In the genomic region with DNA sequence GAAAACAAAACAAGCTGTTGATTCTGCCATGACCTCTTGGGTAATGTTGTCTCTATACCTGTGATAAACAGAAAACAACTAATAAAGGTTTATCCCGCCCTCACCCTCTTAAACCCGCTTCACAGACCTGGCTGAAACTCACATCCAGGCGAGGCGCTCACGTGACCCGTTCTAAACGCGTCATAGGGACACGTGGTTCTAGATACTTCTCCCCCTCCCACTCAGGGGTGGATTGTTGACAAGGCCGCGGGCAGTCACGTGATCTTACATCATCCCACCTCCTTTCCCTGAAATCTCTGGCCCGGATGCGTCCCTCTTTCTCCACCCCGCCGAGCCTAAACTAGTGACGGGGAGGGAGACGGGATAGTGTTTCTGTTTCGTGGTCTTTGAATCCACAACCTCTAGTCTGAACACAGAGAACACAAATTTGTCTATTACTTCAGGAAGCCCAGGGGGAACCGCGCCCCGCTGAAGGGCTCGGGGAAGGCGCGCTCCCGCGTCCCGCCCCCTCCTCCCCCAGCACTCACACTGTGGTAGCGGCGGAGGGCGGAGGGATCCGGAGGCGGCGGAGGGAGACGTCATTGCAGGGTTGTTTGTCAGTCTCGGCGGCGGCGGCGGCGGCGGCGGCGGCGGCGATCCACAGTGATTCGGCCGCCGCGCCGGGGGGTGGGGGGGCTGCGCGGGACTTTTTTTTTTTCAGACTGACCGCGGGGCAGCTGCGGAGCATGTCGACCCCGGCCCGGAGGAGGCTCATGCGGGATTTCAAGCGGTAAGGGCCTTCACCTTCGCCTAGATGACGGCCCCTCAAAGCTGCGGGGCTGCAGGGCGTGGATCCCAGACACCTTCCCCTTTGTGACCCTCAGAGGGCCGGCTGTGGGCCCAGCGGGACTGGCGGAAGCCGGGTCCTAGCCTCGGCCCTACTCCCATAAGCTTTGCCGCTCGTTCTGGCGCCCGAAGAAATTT, we compare ENCODE assay signal across 8 cellular contexts. TPM values are rescaled to one million over a fixed set of nuclear protein-coding genes. Genes with fewer than 3 reads are reported as not detected.
DNase-seq lines count a peak whose midpoint lies in the region; ATAC-seq lines count a peak whose summit lies in the region.

UBE2B (plus strand) TSS at position 699 of the 963 bp plus-strand sequence; CDS start at position 726, 27 bp downstream.

- H3K36me3 Mint-ChIP-seq in immature natural killer cell = peaks cover 3 to 8% (median 3%) of the 10 kb centered on the region in 3 donors

- peaks cover 0 to 2% (median 0%) of the 10 kb centered on the region in 6 donors for H3K9me3 Mint-ChIP-seq in immature natural killer cell

- peak within 1 kb of the TSS; percentile 96 to 100 (median 97) for H3K27ac Mint-ChIP-seq in immature natural killer cell

- ATAC-seq in GM19023 (IDR thresholded peaks at IDR 0.05; ENCODE audit: unreplicated experiment) = peak; percentile 70
- peak; percentile 78 for ATAC-seq in HG03280 (IDR thresholded peaks at IDR 0.05; ENCODE audit: unreplicated experiment)

- H3K4me3 Mint-ChIP-seq in immature natural killer cell = peak within 1 kb of the TSS; percentile 95 to 99 (median 98)

- peaks cover 55 to 75% of the 10 kb centered on the region in 2 donors for H3K4me1 Mint-ChIP-seq in immature natural killer cell

- peaks cover 26 to 29% (median 28%) of the 10 kb centered on the region in 3 donors for H3K27me3 Mint-ChIP-seq in immature natural killer cell (ENCODE audit: low read depth in 3 of 3)

- DNase-seq in AG08396 (ENCODE audit: low spot score) (peak; percentile 96), NCI-H345 treated with DMSO at 0.1 percent for 48 hours (lab: John Stamatoyannopoulos, UW; ENCODE audit: unreplicated experiment) (peak; percentile 90), immature natural killer cell (peak; percentile 97 to 98 (median 98)), smooth muscle cell of the brain vasculature (ENCODE audit: low read depth, low spot score) (peak; percentile 99)
- DNase-seq in activated CD4-positive, CD25-positive, alpha-beta regulatory T cell (lab: John Stamatoyannopoulos, UW) = peak; percentile 92 to 96 (median 94)
- DNase-seq in central memory CD4-positive, alpha-beta T cell = peak; percentile 97

RNA-seq across cellular contexts. Expression of gene UBE2B, which starts in this region (rescaled TPM):
- 10 to 100 TPM; 44.0 to 82.8 (median 72.8) TPM for polyA plus RNA-seq in immature natural killer cell

Comparison
In these comparisons a context has a peak if more than half of its experiments do, and no peak if none do; other contexts are left out.
1. Peak in every context shown above with its lines: DNase-seq and ATAC-seq.